ENCODE assay signal across 8 cellular contexts in the genomic region with DNA sequence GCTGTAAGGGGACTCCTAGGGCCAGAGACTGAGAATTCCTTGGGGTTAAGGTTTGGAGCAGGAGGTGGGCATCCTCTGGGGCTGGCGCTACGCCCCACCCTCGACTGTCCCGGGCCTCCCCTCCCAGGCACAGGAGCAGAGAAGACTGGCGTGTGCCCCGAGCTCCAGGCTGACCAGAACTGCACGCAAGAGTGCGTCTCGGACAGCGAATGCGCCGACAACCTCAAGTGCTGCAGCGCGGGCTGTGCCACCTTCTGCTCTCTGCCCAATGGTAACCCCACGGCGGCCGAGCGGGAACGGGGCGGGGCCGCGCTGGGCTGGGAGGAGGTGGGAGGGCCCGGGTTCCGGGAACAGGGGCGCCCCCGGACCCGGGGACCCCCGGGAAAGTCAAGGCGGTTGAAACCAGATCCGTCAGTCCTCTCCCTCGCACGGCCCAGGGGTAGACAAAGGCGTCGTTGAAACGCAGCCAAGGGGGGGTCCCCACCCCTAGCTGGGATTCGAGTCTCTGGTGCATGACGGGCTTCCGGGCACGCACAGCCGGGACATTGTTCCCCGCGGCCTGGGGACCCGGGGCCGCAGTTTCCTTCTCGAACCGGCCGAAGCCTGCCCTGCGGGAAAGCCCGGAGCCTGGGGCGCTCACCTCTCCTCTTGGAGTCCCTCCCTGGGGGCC. TPM values are rescaled to one million over a fixed set of nuclear protein-coding genes. Genes with fewer than 3 reads are reported as not detected.
DNase-seq lines count a peak whose midpoint lies in the region; ATAC-seq and TF ChIP-seq lines count a peak whose summit lies in the region.

No MANE protein-coding gene starts in this region.

- H3K27me3 ChIP-seq in fibroblast of lung (ENCODE audit: control insufficient read depth, insufficient read depth, low read length) (peaks cover 34% of the 10 kb centered on the region), vagina (no peaks in the 10 kb centered on the region)
- H3K27me3 ChIP-seq in naive thymus-derived CD4-positive, alpha-beta T cell (ENCODE audit: control insufficient read depth in 2 of 2, insufficient read depth in 2 of 2, low read length in 2 of 2), result peaks cover 0 to 8% of the 10 kb centered on the region in 2 donors

- no peak overlapping the region for H3K27ac Mint-ChIP-seq in T-cell
- H3K27ac Mint-ChIP-seq in naive thymus-derived CD4-positive, alpha-beta T cell, result no peak overlapping the region

- H3K36me3 ChIP-seq in fibroblast of lung (ENCODE audit: control insufficient read depth, insufficient read depth, low read length), result no peaks in the 10 kb centered on the region
- no peaks in the 10 kb centered on the region for H3K36me3 ChIP-seq in naive thymus-derived CD4-positive, alpha-beta T cell (ENCODE audit: control insufficient read depth in 2 of 3, insufficient read depth in 3 of 3, low read length in 3 of 3)
- no peaks in the 10 kb centered on the region for H3K36me3 ChIP-seq in vagina

- peak overlapping the region; percentile 44 for H3K4me2 ChIP-seq in fibroblast of lung (ENCODE audit: extremely low read depth, insufficient read depth, low read length)

- CTCF ChIA-PET in T-cell (lab: Charles Lee), result no interaction called here
- CTCF ChIA-PET in naive thymus-derived CD4-positive, alpha-beta T cell (lab: Charles Lee), result interaction anchor here (0.6 kb wide), 1 partner anchor 111 kb away, joined by 3 read pairs; no protein-coding TSS in a partner anchor

- no peaks in the 10 kb centered on the region for H3K36me3 Mint-ChIP-seq in T-cell
- peaks cover 0 to 4% (median 0%) of the 10 kb centered on the region in 5 donors for H3K36me3 Mint-ChIP-seq in naive thymus-derived CD4-positive, alpha-beta T cell

- POLR2A ChIA-PET in T-cell (lab: Charles Lee), result no interaction called here
- POLR2A ChIA-PET in naive thymus-derived CD4-positive, alpha-beta T cell (lab: Charles Lee), result no interaction called here

- no peak for TF ChIP-seq POLR2A in vagina (IDR thresholded peaks at IDR 0.05)

- no peak for TF ChIP-seq CTCF in fibroblast of lung (conservative IDR thresholded peaks at IDR 0.05 in 1 of 2, IDR thresholded peaks at IDR 0.05 in 1 of 2; ENCODE audit: low read depth in 1 of 2, low read length in 2 of 2)
- no peak for TF ChIP-seq CTCF in vagina (IDR thresholded peaks at IDR 0.05)

- no peaks in the 10 kb centered on the region for H3K9me3 ChIP-seq in fibroblast of lung (ENCODE audit: control insufficient read depth, insufficient read depth, low read depth, low read length)
- no peaks in the 10 kb centered on the region for H3K9me3 ChIP-seq in naive thymus-derived CD4-positive, alpha-beta T cell (ENCODE audit: control insufficient read depth in 2 of 3, low read length in 3 of 3)
- H3K9me3 ChIP-seq in vagina, result no peaks in the 10 kb centered on the region

- peak overlapping the region in 3 of 4 experiments; percentile 10 to 43 (median 12) for H3K4me3 ChIP-seq in fibroblast of lung (replicated peaks in 1 of 4; ENCODE audit: control extremely low read depth in 1 of 4, insufficient read depth in 1 of 4, low read depth in 3 of 4, low read length in 4 of 4)
- peak overlapping the region; percentile 44 for H3K4me3 ChIP-seq in naive thymus-derived CD4-positive, alpha-beta T cell (ENCODE audit: low read length)
- H3K4me3 ChIP-seq in vagina, result peak overlapping the region; percentile 53 to 63

- H3K27ac ChIP-seq in fibroblast of lung (ENCODE audit: insufficient read depth, low read length) (no peak overlapping the region), vagina (peak overlapping the region; percentile 30)
- H3K27ac ChIP-seq in naive thymus-derived CD4-positive, alpha-beta T cell (ENCODE audit: low read depth, low read length), result no peak overlapping the region

- no peak overlapping the region for H3K9ac ChIP-seq in fibroblast of lung (ENCODE audit: insufficient read depth, low read length)

- no peaks in the 10 kb centered on the region for H3K79me2 ChIP-seq in fibroblast of lung (ENCODE audit: control insufficient read depth, insufficient read depth, low read length)

- H3K4me1 ChIP-seq in fibroblast of lung (ENCODE audit: control insufficient read depth, extremely low read depth, insufficient read depth, low read length), result no peaks in the 10 kb centered on the region
- H3K4me1 ChIP-seq in naive thymus-derived CD4-positive, alpha-beta T cell (ENCODE audit: control insufficient read depth in 2 of 2, insufficient read depth in 2 of 2, low read length in 2 of 2), result peaks cover 3 to 7% of the 10 kb centered on the region in 2 donors
- peaks cover 18% of the 10 kb centered on the region for H3K4me1 ChIP-seq in vagina

- no peaks in the 10 kb centered on the region for H3K9me3 Mint-ChIP-seq in T-cell
- H3K9me3 Mint-ChIP-seq in naive thymus-derived CD4-positive, alpha-beta T cell, result peaks cover 0 to 2% (median 0%) of the 10 kb centered on the region in 11 donors

- peak; percentile 45 for ATAC-seq in HG02938 (IDR thresholded peaks at IDR 0.05; ENCODE audit: unreplicated experiment)
- peak; percentile 49 to 59 (median 52) for ATAC-seq in T-cell (replicated peaks in 1 of 4)
- ATAC-seq in naive thymus-derived CD4-positive, alpha-beta T cell, result peak; percentile 46

- peaks cover 51 to 56% of the 10 kb centered on the region in 2 donors for H3K27me3 Mint-ChIP-seq in T-cell
- H3K27me3 Mint-ChIP-seq in naive thymus-derived CD4-positive, alpha-beta T cell, result peaks cover 36 to 47% (median 39%) of the 10 kb centered on the region in 5 donors

- H2AFZ ChIP-seq in fibroblast of lung (ENCODE audit: low read length), result no peak overlapping the region

- DNase-seq in NCI-H2227 (lab: John Stamatoyannopoulos, UW; ENCODE audit: unreplicated experiment) (peak; percentile 50), NCI-H2227 treated with DMSO at 0.1 percent for 48 hours (lab: John Stamatoyannopoulos, UW) (no peak), T-cell (peak in 3 of 34 experiments; percentile 8 to 10 (median 9)), fibroblast of lung (ENCODE audit: low read depth in 2 of 2) (peak in 1 of 2 donors; percentile 5), vagina (ENCODE audit: extremely low spot score in 2 of 2) (peak in 1 of 2 donors; percentile 80), SIG-M5 treated with dmso at 0.1 percent for 504 hours (lab: John Stamatoyannopoulos, UW; ENCODE audit: unreplicated experiment) (no peak)
- DNase-seq in naive thymus-derived CD4-positive, alpha-beta T cell, result peak in 1 of 9 donors; percentile 27

- H3K4me1 Mint-ChIP-seq in T-cell, result peaks cover 0 to 13% (median 13%) of the 10 kb centered on the region in 3 donors
- peaks cover 0 to 7% (median 4%) of the 10 kb centered on the region in 7 donors for H3K4me1 Mint-ChIP-seq in naive thymus-derived CD4-positive, alpha-beta T cell

- no peaks in the 10 kb centered on the region for H4K20me1 ChIP-seq in fibroblast of lung (ENCODE audit: control insufficient read depth, extremely low read depth, insufficient read depth, low read length)

- intact Hi-C loops in naive thymus-derived CD4-positive, alpha-beta T cell (cut with micrococcal nuclease), result no loop called here
- intact Hi-C loops in vagina (cut with DNase I), result no loop called here

- peak overlapping the region; percentile 57 to 61 (median 59) for H3K4me3 Mint-ChIP-seq in T-cell
- peak overlapping the region; percentile 55 to 77 (median 67) for H3K4me3 Mint-ChIP-seq in naive thymus-derived CD4-positive, alpha-beta T cell

RNA-seq across cellular contexts. Expression of a gene that starts 0.8 kb away (rescaled TPM):
- total RNA-seq in T-cell (1 to 10 TPM in 1 of 5 donors, under 1 TPM in 1, not detected in 3; 0.56 to 1.7 TPM), fibroblast of lung (not detected in 2 replicates), vagina (2.2 TPM)
- not detected in 2 replicates for polyA plus RNA-seq in fibroblast of lung
- not detected in 2 replicates for polyA plus RNA-seq in fibroblast of lung (2012)
- polyA minus RNA-seq in fibroblast of lung (ENCODE audit: low replicate concordance), result not detected in 2 replicates
- total RNA-seq in naive thymus-derived CD4-positive, alpha-beta T cell, result 1 to 10 TPM in 2 of 5 experiments, under 1 TPM in 2, not detected in 1; 0.36 to 1.7 (median 1.0) TPM
- polyA plus RNA-seq in naive thymus-derived CD4-positive, alpha-beta T cell, result not detected

RNA-seq across cellular contexts. Expression of a gene that starts 45.0 kb away (rescaled TPM):
- total RNA-seq in T-cell (not detected), fibroblast of lung (not detected in 2 replicates), vagina (not detected)
- polyA plus RNA-seq in fibroblast of lung, result not detected in 2 replicates
- polyA plus RNA-seq in fibroblast of lung (2012), result not detected in 2 replicates
- not detected in 2 replicates for polyA minus RNA-seq in fibroblast of lung (ENCODE audit: low replicate concordance)
- total RNA-seq in naive thymus-derived CD4-positive, alpha-beta T cell, result not detected
- polyA plus RNA-seq in naive thymus-derived CD4-positive, alpha-beta T cell, result not detected

RNA-seq across cellular contexts. Expression of a gene that starts 54.5 kb away (rescaled TPM):
- total RNA-seq in T-cell (100 to 1,000 TPM in 2 of 5 donors, 10 to 100 TPM in 3; 76.6 to 140 (median 79.4) TPM), fibroblast of lung (25.8 and 26.2 TPM in 2 replicates), vagina (81.0 TPM)
- polyA plus RNA-seq in fibroblast of lung, result 53.9 and 70.0 TPM in 2 replicates
- 95.8 and 97.6 TPM in 2 replicates for polyA plus RNA-seq in fibroblast of lung (2012)
- polyA minus RNA-seq in fibroblast of lung (ENCODE audit: low replicate concordance), result 189 and 267 TPM in 2 replicates
- total RNA-seq in naive thymus-derived CD4-positive, alpha-beta T cell, result 100 to 1,000 TPM in 1 of 5 experiments, 10 to 100 TPM in 4; 78.7 to 140 (median 85.0) TPM
- 10 to 100 TPM; 82.7 to 98.9 TPM for polyA plus RNA-seq in naive thymus-derived CD4-positive, alpha-beta T cell
